1 cellular context compared by ENCODE assay signal in genomic region chrX:131792789-131793462, GRCh38.
A peak's percentile ranks its signal among the peaks of the same experiment; 100 is the strongest.
TF ChIP-seq lines count a peak whose summit lies in the region.

No MANE protein-coding gene starts in this region.

TF ChIP-seq in SK-N-SH, 30 proteins besides CTCF, POLR2A, EP300 and RAD21 (continued from another document):
- TF ChIP-seq REST (IDR thresholded peaks at IDR 0.05; ENCODE audit: low read depth, low read length) (no peak), CHD2 (IDR thresholded peaks at IDR 0.05; ENCODE audit: low read length, partially characterized antibody) (peak; percentile 52), MXI1 (IDR thresholded peaks at IDR 0.05; ENCODE audit: low read depth, low read length) (0 out of 2 replicates have a peak, but pooled peaks have one; percentile 18), NFIC (IDR thresholded peaks at IDR 0.05; ENCODE audit: borderline replicate concordance) (no peak), JUND (IDR thresholded peaks at IDR 0.05) (no peak), TAF1 (IDR thresholded peaks at IDR 0.05; ENCODE audit: borderline replicate concordance, low read depth, low read length) (no peak), GABPA (IDR thresholded peaks at IDR 0.05; ENCODE audit: low read depth) (0 out of 2 replicates have a peak, but pooled peaks have one; percentile 14), IRF3 (IDR thresholded peaks at IDR 0.05; ENCODE audit: low read depth, low read length) (no peak), MAX (IDR thresholded peaks at IDR 0.05; ENCODE audit: low read depth) (0 out of 2 replicates have a peak, but pooled peaks have one; percentile 33), SMC3 (IDR thresholded peaks at IDR 0.05; ENCODE audit: low read depth, low read length) (peak; percentile 46), GATA2 (CRISPR knock-in tag; IDR thresholded peaks at IDR 0.05) (no peak), FOSL2 (IDR thresholded peaks at IDR 0.05; ENCODE audit: borderline replicate concordance, low read depth) (no peak), PBX3 (IDR thresholded peaks at IDR 0.05) (no peak), TCF12 (IDR thresholded peaks at IDR 0.05) (peak; percentile 17; the same call in 1 of the 2 replicates), FOXM1 (IDR thresholded peaks at IDR 0.05; ENCODE audit: low read depth) (no peak), RXRA (IDR thresholded peaks at IDR 0.05; ENCODE audit: borderline replicate concordance, low read depth) (no peak), EZH2phosphoT487 (IDR thresholded peaks at IDR 0.05; ENCODE audit: borderline replicate concordance, low read depth) (no peak)
